ENCODE assay signal across 21 cellular contexts in the genomic region with DNA sequence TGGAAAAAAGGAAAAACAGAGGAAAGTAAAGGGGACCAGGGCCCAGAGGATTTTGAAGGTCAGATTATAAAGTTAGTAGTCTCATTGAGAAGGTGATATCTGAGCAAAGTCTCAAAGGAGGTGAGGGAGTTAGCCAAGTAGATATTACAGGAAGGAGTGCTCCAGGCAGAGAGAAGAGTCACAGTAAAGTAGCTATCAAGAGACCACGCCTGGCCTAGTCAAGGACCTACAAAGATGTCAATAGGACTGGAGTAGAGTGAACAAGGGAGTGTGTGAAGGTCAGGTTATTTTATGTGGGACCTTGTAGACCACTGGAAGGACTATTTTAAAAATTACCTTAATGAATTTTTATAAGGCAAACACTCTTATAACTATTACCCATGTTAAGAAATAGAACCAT.
"Had no signal": no experiment of that assay in that cellular context is flagged by ENCODE, and none has a peak within 500 bp of the region (broad histone marks: within the 10 kb centered on the region; RNA-seq: fewer than 3 reads in every experiment).

No MANE protein-coding gene starts in this region.

- H3K27ac ChIP-seq: SJSA1 had no signal

- H3K9me2 ChIP-seq: SK-N-SH had no signal

- H3K27me3 ChIP-seq: SJSA1 had no signal

- DNase-seq: Karpas-422, KG1, MM.1S, NCI-H1092 treated with DMSO at 0.1 percent for 48 hours, NCI-H1436, NCI-H187, NCI-H2029, NCI-H2081 treated with DMSO at 0.1 percent for 48 hours, NCI-H2171, NCI-H226, NCI-H446, NCI-H510A, NCI-H524 treated with DMSO at 0.1 percent for 48 hours, NCI-H69, NCI-H774, Right ventricle myocardium superior, RPMI8226, SIG-M5, SK-N-SH, SW 1271 had no signal

- H3K4me2 ChIP-seq: SK-N-SH had no signal

- H3K4me3 ChIP-seq: SJSA1 had no signal
